8 cellular contexts compared by ENCODE assay signal in the genomic region with DNA sequence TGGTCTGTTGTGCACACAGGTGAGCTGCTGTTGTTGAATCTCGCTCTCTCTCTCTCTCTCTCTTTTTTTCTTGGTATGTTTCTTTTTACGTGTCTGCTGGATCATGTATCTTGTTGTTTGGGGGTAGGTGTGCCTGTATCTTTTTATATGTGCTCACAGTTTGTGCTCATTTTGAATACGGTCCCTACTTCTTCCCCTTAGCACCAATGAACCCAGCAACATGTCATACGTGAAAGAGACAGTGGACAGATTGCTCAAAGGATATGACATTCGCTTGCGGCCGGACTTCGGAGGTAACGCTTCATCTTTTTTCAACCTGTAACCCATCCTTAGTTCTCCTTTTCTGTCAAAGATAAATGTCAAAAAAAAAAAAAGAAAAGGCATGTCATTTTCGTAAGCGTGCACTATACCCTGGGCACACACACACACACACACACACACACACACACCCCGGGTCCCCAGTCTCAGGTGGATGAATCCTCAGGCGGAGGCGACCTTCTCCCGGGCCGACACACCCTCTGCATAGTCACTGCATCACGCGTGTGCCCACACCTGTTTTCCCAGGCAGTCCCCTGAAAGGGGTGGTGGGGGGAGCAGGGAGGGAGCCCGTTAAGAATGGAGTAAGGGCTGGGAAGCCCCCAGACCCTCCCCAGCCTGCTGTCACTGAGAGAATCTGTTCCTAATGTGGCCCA.
DNase-seq lines count a peak whose midpoint lies in the region; ATAC-seq lines count a peak whose summit lies in the region.

No MANE protein-coding gene starts in this region.

- H3K4me3 ChIP-seq in duodenal mucosa (ENCODE audit: low read depth in 1 of 2, low read length in 2 of 2) (peak overlapping the region; percentile 57 to 69), mucosa of rectum (ENCODE audit: low read length in 2 of 2) (peak overlapping the region; percentile 68 to 70)

- H3K27me3 ChIP-seq in duodenal mucosa (ENCODE audit: control insufficient read depth in 1 of 2, insufficient read depth in 2 of 2, low read length in 2 of 2), result peaks cover 0 to 17% of the 10 kb centered on the region in 2 donors
- peaks cover 11% of the 10 kb centered on the region in 2 donors for H3K27me3 ChIP-seq in mucosa of rectum (ENCODE audit: control insufficient read depth in 2 of 2, insufficient read depth in 2 of 2, low read length in 2 of 2)

- H3K9ac ChIP-seq in duodenal mucosa (ENCODE audit: low read depth in 1 of 2, low read length in 2 of 2), result peak overlapping the region in 1 of 2 donors; percentile 36
- H3K9ac ChIP-seq in mucosa of rectum (ENCODE audit: low read depth in 1 of 2, low read length in 2 of 2), result peak overlapping the region in 1 of 2 donors; percentile 24

- H3K4me1 ChIP-seq in duodenal mucosa (ENCODE audit: control insufficient read depth in 1 of 2, insufficient read depth in 2 of 2, low read length in 2 of 2) (peaks cover 0 to 6% of the 10 kb centered on the region in 2 donors), mucosa of rectum (ENCODE audit: control insufficient read depth in 2 of 2, insufficient read depth in 2 of 2, low read length in 2 of 2) (peaks cover 3 to 12% of the 10 kb centered on the region in 2 donors)

- H3K36me3 ChIP-seq in duodenal mucosa (ENCODE audit: control insufficient read depth in 1 of 2, insufficient read depth in 2 of 2, low read length in 2 of 2) (no peaks in the 10 kb centered on the region), mucosa of rectum (ENCODE audit: control insufficient read depth in 2 of 2, insufficient read depth in 2 of 2, low read length in 2 of 2) (no peaks in the 10 kb centered on the region)

- H3K9me3 ChIP-seq in duodenal mucosa (ENCODE audit: control insufficient read depth in 1 of 2, low read length in 2 of 2) (no peaks in the 10 kb centered on the region), mucosa of rectum (ENCODE audit: control insufficient read depth in 2 of 2, low read length in 2 of 2) (no peaks in the 10 kb centered on the region)

- peak; percentile 0 for DNase-seq in NCI-H69 (lab: John Stamatoyannopoulos, UW)
- no peak for DNase-seq in NCI-H2107 (lab: John Stamatoyannopoulos, UW)
- DNase-seq in activated gamma-delta T cell treated with Interleukin-2 at 50 U/mL for 16 hours, result no peak

- peak; percentile 34 for ATAC-seq in GM19372 (IDR thresholded peaks at IDR 0.05; ENCODE audit: low read depth, unreplicated experiment)
- ATAC-seq in GM18870 (IDR thresholded peaks at IDR 0.05; ENCODE audit: unreplicated experiment), result no peak
- no peak for ATAC-seq in HG02798 (IDR thresholded peaks at IDR 0.05; ENCODE audit: poor library complexity, unreplicated experiment)

- no peak overlapping the region for H3K27ac ChIP-seq in duodenal mucosa (ENCODE audit: low read depth, low read length)
- no peak overlapping the region for H3K27ac ChIP-seq in mucosa of rectum (ENCODE audit: low read depth in 2 of 2, low read length in 2 of 2)
